In the genomic region with DNA sequence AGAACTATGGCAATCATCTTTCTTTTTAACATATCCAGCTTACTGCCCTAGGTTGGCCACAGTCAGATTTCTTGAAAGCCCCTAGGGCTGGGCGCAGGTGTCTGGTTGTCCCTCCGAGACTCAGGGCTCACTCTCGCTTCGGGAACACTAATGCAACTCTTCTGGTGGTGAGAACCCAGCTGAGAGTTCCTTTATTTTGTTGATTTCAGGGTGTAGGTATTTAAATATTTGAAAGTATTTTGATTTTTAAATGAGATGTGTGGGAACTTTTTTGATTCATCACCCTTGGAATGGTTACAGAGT, we compare ENCODE assay signal across 1 cellular context.
TF ChIP-seq lines count a peak whose summit lies in the region.

No MANE protein-coding gene starts in this region.

TF ChIP-seq in WTC11, 78 proteins besides CTCF, POLR2A, EP300 and RAD21:
- TF ChIP-seq ZNF671 (CRISPR knock-in tag; IDR thresholded peaks at IDR 0.05) (no peak), ZMAT4 (CRISPR knock-in tag; IDR thresholded peaks at IDR 0.05) (no peak), ZBTB43 (CRISPR knock-in tag; IDR thresholded peaks at IDR 0.05) (no peak), FOXJ3 (CRISPR knock-in tag; IDR thresholded peaks at IDR 0.05; ENCODE audit: borderline replicate concordance) (no peak), ZNF317 (CRISPR knock-in tag; IDR thresholded peaks at IDR 0.05; ENCODE audit: borderline replicate concordance, low read depth) (no peak), JAZF1 (CRISPR knock-in tag; IDR thresholded peaks at IDR 0.05) (no peak), FOXK1 (CRISPR knock-in tag; IDR thresholded peaks at IDR 0.05) (no peak), RELA (CRISPR knock-in tag; IDR thresholded peaks at IDR 0.05; ENCODE audit: borderline replicate concordance) (no peak), ZNF416 (CRISPR knock-in tag; IDR thresholded peaks at IDR 0.05) (no peak), PRRX2 (CRISPR knock-in tag; IDR thresholded peaks at IDR 0.05) (no peak), NFATC4 (CRISPR knock-in tag; IDR thresholded peaks at IDR 0.05) (no peak)
- TF ChIP-seq, protein P1, sequence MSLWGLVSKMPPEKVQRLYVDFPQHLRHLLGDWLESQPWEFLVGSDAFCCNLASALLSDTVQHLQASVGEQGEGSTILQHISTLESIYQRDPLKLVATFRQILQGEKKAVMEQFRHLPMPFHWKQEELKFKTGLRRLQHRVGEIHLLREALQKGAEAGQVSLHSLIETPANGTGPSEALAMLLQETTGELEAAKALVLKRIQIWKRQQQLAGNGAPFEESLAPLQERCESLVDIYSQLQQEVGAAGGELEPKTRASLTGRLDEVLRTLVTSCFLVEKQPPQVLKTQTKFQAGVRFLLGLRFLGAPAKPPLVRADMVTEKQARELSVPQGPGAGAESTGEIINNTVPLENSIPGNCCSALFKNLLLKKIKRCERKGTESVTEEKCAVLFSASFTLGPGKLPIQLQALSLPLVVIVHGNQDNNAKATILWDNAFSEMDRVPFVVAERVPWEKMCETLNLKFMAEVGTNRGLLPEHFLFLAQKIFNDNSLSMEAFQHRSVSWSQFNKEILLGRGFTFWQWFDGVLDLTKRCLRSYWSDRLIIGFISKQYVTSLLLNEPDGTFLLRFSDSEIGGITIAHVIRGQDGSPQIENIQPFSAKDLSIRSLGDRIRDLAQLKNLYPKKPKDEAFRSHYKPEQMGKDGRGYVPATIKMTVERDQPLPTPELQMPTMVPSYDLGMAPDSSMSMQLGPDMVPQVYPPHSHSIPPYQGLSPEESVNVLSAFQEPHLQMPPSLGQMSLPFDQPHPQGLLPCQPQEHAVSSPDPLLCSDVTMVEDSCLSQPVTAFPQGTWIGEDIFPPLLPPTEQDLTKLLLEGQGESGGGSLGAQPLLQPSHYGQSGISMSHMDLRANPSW (CRISPR knock-in tag; conservative IDR thresholded peaks at IDR 0.05; ENCODE audit: low read depth), result no peak
- TF ChIP-seq, protein P2, sequence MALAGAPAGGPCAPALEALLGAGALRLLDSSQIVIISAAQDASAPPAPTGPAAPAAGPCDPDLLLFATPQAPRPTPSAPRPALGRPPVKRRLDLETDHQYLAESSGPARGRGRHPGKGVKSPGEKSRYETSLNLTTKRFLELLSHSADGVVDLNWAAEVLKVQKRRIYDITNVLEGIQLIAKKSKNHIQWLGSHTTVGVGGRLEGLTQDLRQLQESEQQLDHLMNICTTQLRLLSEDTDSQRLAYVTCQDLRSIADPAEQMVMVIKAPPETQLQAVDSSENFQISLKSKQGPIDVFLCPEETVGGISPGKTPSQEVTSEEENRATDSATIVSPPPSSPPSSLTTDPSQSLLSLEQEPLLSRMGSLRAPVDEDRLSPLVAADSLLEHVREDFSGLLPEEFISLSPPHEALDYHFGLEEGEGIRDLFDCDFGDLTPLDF (CRISPR knock-in tag; IDR thresholded peaks at IDR 0.05), result no peak
- TF ChIP-seq, protein P3, sequence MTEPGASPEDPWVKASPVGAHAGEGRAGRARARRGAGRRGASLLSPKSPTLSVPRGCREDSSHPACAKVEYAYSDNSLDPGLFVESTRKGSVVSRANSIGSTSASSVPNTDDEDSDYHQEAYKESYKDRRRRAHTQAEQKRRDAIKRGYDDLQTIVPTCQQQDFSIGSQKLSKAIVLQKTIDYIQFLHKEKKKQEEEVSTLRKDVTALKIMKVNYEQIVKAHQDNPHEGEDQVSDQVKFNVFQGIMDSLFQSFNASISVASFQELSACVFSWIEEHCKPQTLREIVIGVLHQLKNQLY (CRISPR knock-in tag; IDR thresholded peaks at IDR 0.05), result no peak
